In the genomic region with DNA sequence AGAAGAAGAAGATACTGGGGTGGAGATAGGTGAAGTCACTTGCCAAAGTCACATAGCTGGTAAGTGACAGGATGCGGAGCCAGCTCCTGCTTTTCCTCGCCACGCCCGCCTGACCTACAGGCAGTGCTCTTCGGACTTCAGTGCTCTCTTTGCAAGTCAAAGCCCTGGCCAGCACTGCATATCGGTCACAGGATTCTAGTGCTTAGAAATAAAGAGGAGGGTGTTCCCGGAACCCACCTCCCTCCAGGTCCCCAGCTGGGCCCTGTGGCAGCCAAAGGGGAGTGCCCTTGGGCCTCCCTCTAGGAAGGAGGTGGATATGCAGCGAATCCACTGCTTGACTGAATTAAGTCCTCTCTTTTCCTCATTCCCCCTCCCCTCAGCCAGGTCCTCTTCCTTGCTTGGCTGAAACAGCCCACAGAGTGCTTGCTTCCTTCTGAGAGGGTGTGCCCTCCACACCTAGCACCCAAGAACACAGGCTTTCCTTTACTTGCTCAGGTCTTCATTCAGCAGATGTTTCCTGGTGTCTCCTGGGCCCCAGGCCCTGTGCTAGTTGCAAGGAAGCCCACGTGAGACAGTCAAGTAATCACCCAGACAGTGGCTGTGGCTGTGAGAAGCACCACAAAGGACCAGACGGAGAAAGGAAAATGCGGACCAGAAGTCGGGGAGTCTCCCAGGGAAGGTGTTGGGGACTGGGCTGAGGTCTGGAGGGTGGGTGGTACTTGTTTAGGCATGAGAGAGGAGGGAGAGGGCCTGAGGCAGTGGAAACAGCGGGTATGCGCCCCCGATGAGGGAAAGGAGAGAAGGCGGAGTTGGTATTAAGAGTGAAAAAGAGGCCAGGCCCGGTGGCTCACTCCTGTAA, we compare ENCODE assay signal across 24 cellular contexts. TPM values are rescaled to one million over a fixed set of nuclear protein-coding genes. Genes with fewer than 3 reads are reported as not detected.
DNase-seq lines count a peak whose midpoint lies in the region; ATAC-seq and TF ChIP-seq lines count a peak whose summit lies in the region.
"Had no signal": no experiment of that assay in that cellular context is flagged by ENCODE, and none has a peak within 500 bp of the region (broad histone marks: within the 10 kb centered on the region; RNA-seq: fewer than 3 reads in every experiment).

No MANE protein-coding gene starts in this region.

- H3K36me3 ChIP-seq in GM23338 (ENCODE audit: insufficient read depth): no peaks in the 10 kb centered on the region
- H3K36me3 ChIP-seq in iPS-20b (ENCODE audit: insufficient read depth, low read depth, low read length): no peaks in the 10 kb centered on the region
- H3K36me3 ChIP-seq in neural progenitor cell: no peaks in the 10 kb centered on the region

- no peak overlapping the region for H2AFZ ChIP-seq in GM23338
- H2AFZ ChIP-seq in neural progenitor cell (replicated peaks): peak overlapping the region; percentile 31
- H2AFZ ChIP-seq: GM23248, PC-9 had no signal

- no peak overlapping the region for H3K27ac ChIP-seq in GM23338 (ENCODE audit: low read depth)
- H3K27ac ChIP-seq in iPS-20b (ENCODE audit: low read length): no peak overlapping the region
- H3K27ac ChIP-seq in neural progenitor cell: no peak overlapping the region
- H3K27ac ChIP-seq: C4-2B, GM23248, PC-9, RWPE1, SK-N-MC had no signal

- H3K4me2 ChIP-seq in GM23338 (no peak overlapping the region; the same call in 1 of the 2 replicates), neural progenitor cell (no peak overlapping the region)
- H3K4me2 ChIP-seq: PC-9 had no signal

- H4K20me1 ChIP-seq in GM23338 (replicated peaks; ENCODE audit: insufficient read depth): no peaks in the 10 kb centered on the region
- no peaks in the 10 kb centered on the region for H4K20me1 ChIP-seq in neural progenitor cell (ENCODE audit: low read depth)

- H3K4me3 ChIP-seq in GM23338 (no peak overlapping the region), iPS-20b (ENCODE audit: low read length) (no peak overlapping the region), neural progenitor cell (no peak overlapping the region)
- H3K4me3 ChIP-seq: GM23248, PC-9, SK-N-MC had no signal

- TF ChIP-seq CTCF in GM23338 (conservative IDR thresholded peaks at IDR 0.05; ENCODE audit: low read depth in 2 of 2): no peak
- no peak for TF ChIP-seq CTCF in WTC11 (IDR thresholded peaks at IDR 0.05)
- no peak for TF ChIP-seq CTCF in neural progenitor cell (IDR thresholded peaks at IDR 0.05)

- H3K9me3 ChIP-seq in iPS-20b (ENCODE audit: insufficient read depth, low read depth, low read length): no peaks in the 10 kb centered on the region
- H3K9me3 ChIP-seq in neural progenitor cell (ENCODE audit: low read depth): no peaks in the 10 kb centered on the region

- H3K27me3 ChIP-seq in GM23338 (ENCODE audit: insufficient read depth): no peaks in the 10 kb centered on the region
- no peaks in the 10 kb centered on the region for H3K27me3 ChIP-seq in iPS-20b (ENCODE audit: insufficient read depth, low read length)
- no peaks in the 10 kb centered on the region for H3K27me3 ChIP-seq in neural progenitor cell

- CTCF ChIA-PET in WTC11 (lab: Charles Lee): interaction anchor here (1.1 kb wide), 1 partner anchor 72 kb away, joined by 3 read pairs; no protein-coding TSS in a partner anchor

- H3K9ac ChIP-seq in iPS-20b (ENCODE audit: low read depth, low read length): 0 out of 2 replicates have a peak overlapping the region, but pooled peaks have one; percentile 27
- no peak overlapping the region for H3K9ac ChIP-seq in neural progenitor cell
- H3K9ac ChIP-seq: GM23248 had no signal

- H3K79me2 ChIP-seq in GM23338 (replicated peaks; ENCODE audit: insufficient read depth) (no peaks in the 10 kb centered on the region), neural progenitor cell (ENCODE audit: low read depth) (no peaks in the 10 kb centered on the region)

- H3K27ac Mint-ChIP-seq in GM23338: no peak overlapping the region
- H3K27ac Mint-ChIP-seq in WTC11: peak overlapping the region; percentile 93
- H3K27ac Mint-ChIP-seq in neural progenitor cell: no peak overlapping the region
- H3K27ac Mint-ChIP-seq: CD8-positive, alpha-beta memory T cell had no signal

- H3K9me3 Mint-ChIP-seq in GM23338: no peaks in the 10 kb centered on the region; the same call in 2 of the 3 replicates
- H3K9me3 Mint-ChIP-seq in WTC11: no peaks in the 10 kb centered on the region
- peaks cover 10% of the 10 kb centered on the region for H3K9me3 Mint-ChIP-seq in neural progenitor cell
- H3K9me3 Mint-ChIP-seq: CD8-positive, alpha-beta memory T cell had no signal

- H3K36me3 Mint-ChIP-seq in GM23338 (ENCODE audit: low read depth) (no peaks in the 10 kb centered on the region), WTC11 (no peaks in the 10 kb centered on the region), neural progenitor cell (no peaks in the 10 kb centered on the region)
- H3K36me3 Mint-ChIP-seq: CD8-positive, alpha-beta memory T cell had no signal

- peaks cover 11% of the 10 kb centered on the region for H3K4me1 Mint-ChIP-seq in GM23338
- H3K4me1 Mint-ChIP-seq in WTC11: peaks cover 34% of the 10 kb centered on the region
- H3K4me1 Mint-ChIP-seq in neural progenitor cell: peaks cover 2% of the 10 kb centered on the region
- H3K4me1 Mint-ChIP-seq: CD8-positive, alpha-beta memory T cell had no signal

- DNase-seq in GM23338 (ENCODE audit: low spot score): peak; percentile 32
- DNase-seq in WTC11 (ENCODE audit: low spot score): no peak
- no peak for DNase-seq in neural progenitor cell (ENCODE audit: low spot score)
- DNase-seq in HCEC 1CT: no peak
- no peak for DNase-seq in activated CD4-positive, alpha-beta T cell treated with anti-CD3 and anti-CD28 coated beads for 48 hours
- DNase-seq in activated CD4-positive, alpha-beta T cell treated with anti-CD3 and anti-CD28 coated beads for 1 hour: no peak
- DNase-seq: Calu3; CD8-positive, alpha-beta memory T cell; DMS153; GM23248; KBM-7; MM.1S; NCI-H1048; NCI-H1417 treated with DMSO at 0.1 percent for 48 hours; NCI-H187; NCI-H446 treated with DMSO at 0.1 percent for 48 hours; NCI-H526 treated with DMSO at 0.1 percent for 48 hours; PC-9; SHP77 treated with DMSO at 0.1 percent for 48 hours had no signal

- POLR2A ChIA-PET in WTC11 (lab: Charles Lee): no interaction called here

- H3K9me2 ChIP-seq in GM23338 (ENCODE audit: insufficient read depth): no peaks in the 10 kb centered on the region

- no peaks in the 10 kb centered on the region for H3F3A ChIP-seq in GM23338 (replicated peaks; ENCODE audit: low read depth)
- no peaks in the 10 kb centered on the region for H3F3A ChIP-seq in neural progenitor cell (ENCODE audit: low read depth)

- ATAC-seq in GM23338 (peak; percentile 90), WTC11 (peak; percentile 87), GM18502 (IDR thresholded peaks at IDR 0.05; ENCODE audit: poor library complexity, unreplicated experiment) (no peak)

- no peak overlapping the region for H3K4me3 Mint-ChIP-seq in GM23338
- H3K4me3 Mint-ChIP-seq in WTC11: peak overlapping the region; percentile 31
- H3K4me3 Mint-ChIP-seq in neural progenitor cell: no peak overlapping the region
- H3K4me3 Mint-ChIP-seq: CD8-positive, alpha-beta memory T cell had no signal

- H3K4me1 ChIP-seq in GM23338 (ENCODE audit: insufficient read depth) (no peaks in the 10 kb centered on the region; the same call in 1 of the 2 replicates), iPS-20b (ENCODE audit: insufficient read depth, low read length) (no peaks in the 10 kb centered on the region), neural progenitor cell (no peaks in the 10 kb centered on the region)

- H3K27me3 Mint-ChIP-seq in GM23338 (ENCODE audit: insufficient read depth, low read depth, poor library complexity) (peaks cover 4% of the 10 kb centered on the region), WTC11 (ENCODE audit: low read depth) (no peaks in the 10 kb centered on the region), neural progenitor cell (ENCODE audit: insufficient read depth, low read depth) (peaks cover 10% of the 10 kb centered on the region)

TF ChIP-seq in GM23338, 12 proteins besides CTCF, POLR2A, EP300 and RAD21 (continues in another document):
- no peak for TF ChIP-seq POLR2AphosphoS5 (IDR thresholded peaks at IDR 0.05; ENCODE audit: low read depth)
- TF ChIP-seq JUNB (IDR thresholded peaks at IDR 0.05; ENCODE audit: unreplicated experiment): no peak

TF ChIP-seq in WTC11, 78 proteins besides CTCF, POLR2A, EP300 and RAD21 (continues in another document):
- no peak for TF ChIP-seq GABPB1 (CRISPR knock-in tag; IDR thresholded peaks at IDR 0.05)
- TF ChIP-seq, protein P1, sequence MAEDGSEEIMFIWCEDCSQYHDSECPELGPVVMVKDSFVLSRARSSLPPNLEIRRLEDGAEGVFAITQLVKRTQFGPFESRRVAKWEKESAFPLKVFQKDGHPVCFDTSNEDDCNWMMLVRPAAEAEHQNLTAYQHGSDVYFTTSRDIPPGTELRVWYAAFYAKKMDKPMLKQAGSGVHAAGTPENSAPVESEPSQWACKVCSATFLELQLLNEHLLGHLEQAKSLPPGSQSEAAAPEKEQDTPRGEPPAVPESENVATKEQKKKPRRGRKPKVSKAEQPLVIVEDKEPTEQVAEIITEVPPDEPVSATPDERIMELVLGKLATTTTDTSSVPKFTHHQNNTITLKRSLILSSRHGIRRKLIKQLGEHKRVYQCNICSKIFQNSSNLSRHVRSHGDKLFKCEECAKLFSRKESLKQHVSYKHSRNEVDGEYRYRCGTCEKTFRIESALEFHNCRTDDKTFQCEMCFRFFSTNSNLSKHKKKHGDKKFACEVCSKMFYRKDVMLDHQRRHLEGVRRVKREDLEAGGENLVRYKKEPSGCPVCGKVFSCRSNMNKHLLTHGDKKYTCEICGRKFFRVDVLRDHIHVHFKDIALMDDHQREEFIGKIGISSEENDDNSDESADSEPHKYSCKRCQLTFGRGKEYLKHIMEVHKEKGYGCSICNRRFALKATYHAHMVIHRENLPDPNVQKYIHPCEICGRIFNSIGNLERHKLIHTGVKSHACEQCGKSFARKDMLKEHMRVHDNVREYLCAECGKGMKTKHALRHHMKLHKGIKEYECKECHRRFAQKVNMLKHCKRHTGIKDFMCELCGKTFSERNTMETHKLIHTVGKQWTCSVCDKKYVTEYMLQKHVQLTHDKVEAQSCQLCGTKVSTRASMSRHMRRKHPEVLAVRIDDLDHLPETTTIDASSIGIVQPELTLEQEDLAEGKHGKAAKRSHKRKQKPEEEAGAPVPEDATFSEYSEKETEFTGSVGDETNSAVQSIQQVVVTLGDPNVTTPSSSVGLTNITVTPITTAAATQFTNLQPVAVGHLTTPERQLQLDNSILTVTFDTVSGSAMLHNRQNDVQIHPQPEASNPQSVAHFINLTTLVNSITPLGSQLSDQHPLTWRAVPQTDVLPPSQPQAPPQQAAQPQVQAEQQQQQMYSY (CRISPR knock-in tag; IDR thresholded peaks at IDR 0.05): peak; percentile 60

RNA-seq across cellular contexts. Expression of a gene that starts 14.0 kb away (rescaled TPM):
- 126 and 140 TPM in 2 replicates for total RNA-seq in GM23338 (2014; rRNA removed; shearing (Covaris generic))
- polyA plus RNA-seq in GM23338 (2016; fragmentation: Nextera tagmentation; extraction: Ambion mirVana): 630 and 633 TPM in 2 replicates
- total RNA-seq in WTC11 (2021) (310 to 395 TPM (median 312 TPM) in 3 replicates), neural progenitor cell (ENCODE audit: low replicate concordance) (86.6 and 187 TPM in 2 replicates)
